1 cellular context compared by ENCODE assay signal in genomic region chr4:182748283-182748682, GRCh38.
TF ChIP-seq lines count a peak whose summit lies in the region.

No MANE protein-coding gene starts in this region.

TF ChIP-seq in GM23338, 12 proteins besides CTCF, POLR2A, EP300 and RAD21 (continued from another document):
- TF ChIP-seq CREB1 (CRISPR knock-in tag; IDR thresholded peaks at IDR 0.05; ENCODE audit: low read depth) (no peak), ZNF462 (CRISPR knock-in tag; IDR thresholded peaks at IDR 0.05) (no peak), EZH2 (IDR thresholded peaks at IDR 0.05; ENCODE audit: low read depth, unreplicated experiment) (no peak)
